Comparison of ENCODE assay signal across 1 cellular context in the genomic region with DNA sequence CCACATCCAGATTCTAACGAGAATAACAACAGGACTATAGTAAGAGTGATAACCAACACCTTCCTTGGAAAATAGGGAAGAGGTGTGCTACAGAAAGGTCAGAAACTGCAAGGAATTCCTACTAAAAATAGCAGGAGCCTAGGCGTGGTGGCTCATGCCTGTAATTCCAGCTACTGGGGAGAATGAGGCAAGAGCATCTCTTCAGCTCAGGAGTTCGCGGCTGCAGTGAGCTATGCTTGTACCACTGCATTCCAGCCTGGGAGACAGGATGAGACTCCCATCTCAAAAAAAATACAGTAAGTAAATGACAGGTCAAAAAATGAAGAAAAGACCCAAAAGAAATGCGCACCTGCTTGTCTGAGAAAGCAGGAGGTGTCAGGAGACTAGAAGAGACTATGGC.
TF ChIP-seq lines count a peak whose summit lies in the region.

No MANE protein-coding gene starts in this region.

TF ChIP-seq in GM23338, 12 proteins besides CTCF, POLR2A, EP300 and RAD21:
- TF ChIP-seq, protein P1, sequence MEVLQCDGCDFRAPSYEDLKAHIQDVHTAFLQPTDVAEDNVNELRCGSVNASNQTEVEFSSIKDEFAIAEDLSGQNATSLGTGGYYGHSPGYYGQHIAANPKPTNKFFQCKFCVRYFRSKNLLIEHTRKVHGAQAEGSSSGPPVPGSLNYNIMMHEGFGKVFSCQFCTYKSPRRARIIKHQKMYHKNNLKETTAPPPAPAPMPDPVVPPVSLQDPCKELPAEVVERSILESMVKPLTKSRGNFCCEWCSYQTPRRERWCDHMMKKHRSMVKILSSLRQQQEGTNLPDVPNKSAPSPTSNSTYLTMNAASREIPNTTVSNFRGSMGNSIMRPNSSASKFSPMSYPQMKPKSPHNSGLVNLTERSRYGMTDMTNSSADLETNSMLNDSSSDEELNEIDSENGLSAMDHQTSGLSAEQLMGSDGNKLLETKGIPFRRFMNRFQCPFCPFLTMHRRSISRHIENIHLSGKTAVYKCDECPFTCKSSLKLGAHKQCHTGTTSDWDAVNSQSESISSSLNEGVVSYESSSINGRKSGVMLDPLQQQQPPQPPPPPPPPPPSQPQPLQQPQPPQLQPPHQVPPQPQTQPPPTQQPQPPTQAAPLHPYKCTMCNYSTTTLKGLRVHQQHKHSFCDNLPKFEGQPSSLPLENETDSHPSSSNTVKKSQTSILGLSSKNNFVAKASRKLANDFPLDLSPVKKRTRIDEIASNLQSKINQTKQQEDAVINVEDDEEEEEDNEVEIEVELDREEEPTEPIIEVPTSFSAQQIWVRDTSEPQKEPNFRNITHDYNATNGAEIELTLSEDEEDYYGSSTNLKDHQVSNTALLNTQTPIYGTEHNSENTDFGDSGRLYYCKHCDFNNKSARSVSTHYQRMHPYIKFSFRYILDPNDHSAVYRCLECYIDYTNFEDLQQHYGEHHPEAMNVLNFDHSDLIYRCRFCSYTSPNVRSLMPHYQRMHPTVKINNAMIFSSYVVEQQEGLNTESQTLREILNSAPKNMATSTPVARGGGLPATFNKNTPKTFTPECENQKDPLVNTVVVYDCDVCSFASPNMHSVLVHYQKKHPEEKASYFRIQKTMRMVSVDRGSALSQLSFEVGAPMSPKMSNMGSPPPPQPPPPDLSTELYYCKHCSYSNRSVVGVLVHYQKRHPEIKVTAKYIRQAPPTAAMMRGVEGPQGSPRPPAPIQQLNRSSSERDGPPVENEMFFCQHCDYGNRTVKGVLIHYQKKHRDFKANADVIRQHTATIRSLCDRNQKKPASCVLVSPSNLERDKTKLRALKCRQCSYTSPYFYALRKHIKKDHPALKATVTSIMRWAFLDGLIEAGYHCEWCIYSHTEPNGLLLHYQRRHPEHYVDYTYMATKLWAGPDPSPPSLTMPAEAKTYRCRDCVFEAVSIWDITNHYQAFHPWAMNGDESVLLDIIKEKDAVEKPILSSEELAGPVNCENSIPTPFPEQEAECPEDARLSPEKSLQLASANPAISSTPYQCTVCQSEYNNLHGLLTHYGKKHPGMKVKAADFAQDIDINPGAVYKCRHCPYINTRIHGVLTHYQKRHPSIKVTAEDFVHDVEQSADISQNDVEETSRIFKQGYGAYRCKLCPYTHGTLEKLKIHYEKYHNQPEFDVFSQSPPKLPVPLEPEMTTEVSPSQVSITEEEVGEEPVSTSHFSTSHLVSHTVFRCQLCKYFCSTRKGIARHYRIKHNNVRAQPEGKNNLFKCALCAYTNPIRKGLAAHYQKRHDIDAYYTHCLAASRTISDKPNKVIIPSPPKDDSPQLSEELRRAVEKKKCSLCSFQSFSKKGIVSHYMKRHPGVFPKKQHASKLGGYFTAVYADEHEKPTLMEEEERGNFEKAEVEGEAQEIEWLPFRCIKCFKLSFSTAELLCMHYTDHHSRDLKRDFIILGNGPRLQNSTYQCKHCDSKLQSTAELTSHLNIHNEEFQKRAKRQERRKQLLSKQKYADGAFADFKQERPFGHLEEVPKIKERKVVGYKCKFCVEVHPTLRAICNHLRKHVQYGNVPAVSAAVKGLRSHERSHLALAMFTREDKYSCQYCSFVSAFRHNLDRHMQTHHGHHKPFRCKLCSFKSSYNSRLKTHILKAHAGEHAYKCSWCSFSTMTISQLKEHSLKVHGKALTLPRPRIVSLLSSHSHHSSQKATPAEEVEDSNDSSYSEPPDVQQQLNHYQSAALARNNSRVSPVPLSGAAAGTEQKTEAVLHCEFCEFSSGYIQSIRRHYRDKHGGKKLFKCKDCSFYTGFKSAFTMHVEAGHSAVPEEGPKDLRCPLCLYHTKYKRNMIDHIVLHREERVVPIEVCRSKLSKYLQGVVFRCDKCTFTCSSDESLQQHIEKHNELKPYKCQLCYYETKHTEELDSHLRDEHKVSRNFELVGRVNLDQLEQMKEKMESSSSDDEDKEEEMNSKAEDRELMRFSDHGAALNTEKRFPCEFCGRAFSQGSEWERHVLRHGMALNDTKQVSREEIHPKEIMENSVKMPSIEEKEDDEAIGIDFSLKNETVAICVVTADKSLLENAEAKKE (CRISPR knock-in tag; IDR thresholded peaks at IDR 0.05) = no peak
- TF ChIP-seq NANOG (IDR thresholded peaks at IDR 0.05; ENCODE audit: borderline replicate concordance) (no peak), JUNB (IDR thresholded peaks at IDR 0.05; ENCODE audit: unreplicated experiment) (no peak), EZH2phosphoT487 (IDR thresholded peaks at IDR 0.05; ENCODE audit: unreplicated experiment) (no peak), POLR2AphosphoS5 (IDR thresholded peaks at IDR 0.05; ENCODE audit: low read depth) (no peak), ZNF331 (CRISPR knock-in tag; IDR thresholded peaks at IDR 0.05; ENCODE audit: low read depth) (no peak), ZNF114 (CRISPR knock-in tag; IDR thresholded peaks at IDR 0.05) (no peak), STAT1 (IDR thresholded peaks at IDR 0.05; ENCODE audit: unreplicated experiment) (no peak), EZH2 (IDR thresholded peaks at IDR 0.05; ENCODE audit: low read depth, unreplicated experiment) (no peak), CREB1 (CRISPR knock-in tag; IDR thresholded peaks at IDR 0.05; ENCODE audit: low read depth) (no peak)
- TF ChIP-seq, protein P2, sequence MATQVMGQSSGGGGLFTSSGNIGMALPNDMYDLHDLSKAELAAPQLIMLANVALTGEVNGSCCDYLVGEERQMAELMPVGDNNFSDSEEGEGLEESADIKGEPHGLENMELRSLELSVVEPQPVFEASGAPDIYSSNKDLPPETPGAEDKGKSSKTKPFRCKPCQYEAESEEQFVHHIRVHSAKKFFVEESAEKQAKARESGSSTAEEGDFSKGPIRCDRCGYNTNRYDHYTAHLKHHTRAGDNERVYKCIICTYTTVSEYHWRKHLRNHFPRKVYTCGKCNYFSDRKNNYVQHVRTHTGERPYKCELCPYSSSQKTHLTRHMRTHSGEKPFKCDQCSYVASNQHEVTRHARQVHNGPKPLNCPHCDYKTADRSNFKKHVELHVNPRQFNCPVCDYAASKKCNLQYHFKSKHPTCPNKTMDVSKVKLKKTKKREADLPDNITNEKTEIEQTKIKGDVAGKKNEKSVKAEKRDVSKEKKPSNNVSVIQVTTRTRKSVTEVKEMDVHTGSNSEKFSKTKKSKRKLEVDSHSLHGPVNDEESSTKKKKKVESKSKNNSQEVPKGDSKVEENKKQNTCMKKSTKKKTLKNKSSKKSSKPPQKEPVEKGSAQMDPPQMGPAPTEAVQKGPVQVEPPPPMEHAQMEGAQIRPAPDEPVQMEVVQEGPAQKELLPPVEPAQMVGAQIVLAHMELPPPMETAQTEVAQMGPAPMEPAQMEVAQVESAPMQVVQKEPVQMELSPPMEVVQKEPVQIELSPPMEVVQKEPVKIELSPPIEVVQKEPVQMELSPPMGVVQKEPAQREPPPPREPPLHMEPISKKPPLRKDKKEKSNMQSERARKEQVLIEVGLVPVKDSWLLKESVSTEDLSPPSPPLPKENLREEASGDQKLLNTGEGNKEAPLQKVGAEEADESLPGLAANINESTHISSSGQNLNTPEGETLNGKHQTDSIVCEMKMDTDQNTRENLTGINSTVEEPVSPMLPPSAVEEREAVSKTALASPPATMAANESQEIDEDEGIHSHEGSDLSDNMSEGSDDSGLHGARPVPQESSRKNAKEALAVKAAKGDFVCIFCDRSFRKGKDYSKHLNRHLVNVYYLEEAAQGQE (IDR thresholded peaks at IDR 0.05; ENCODE audit: unreplicated experiment) = no peak
- TF ChIP-seq, protein P3, sequence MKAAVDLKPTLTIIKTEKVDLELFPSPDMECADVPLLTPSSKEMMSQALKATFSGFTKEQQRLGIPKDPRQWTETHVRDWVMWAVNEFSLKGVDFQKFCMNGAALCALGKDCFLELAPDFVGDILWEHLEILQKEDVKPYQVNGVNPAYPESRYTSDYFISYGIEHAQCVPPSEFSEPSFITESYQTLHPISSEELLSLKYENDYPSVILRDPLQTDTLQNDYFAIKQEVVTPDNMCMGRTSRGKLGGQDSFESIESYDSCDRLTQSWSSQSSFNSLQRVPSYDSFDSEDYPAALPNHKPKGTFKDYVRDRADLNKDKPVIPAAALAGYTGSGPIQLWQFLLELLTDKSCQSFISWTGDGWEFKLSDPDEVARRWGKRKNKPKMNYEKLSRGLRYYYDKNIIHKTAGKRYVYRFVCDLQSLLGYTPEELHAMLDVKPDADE (IDR thresholded peaks at IDR 0.05) = no peak
